29 cellular contexts compared by ENCODE assay signal in genomic region chr3:50557106-50557505, GRCh38. TPM values are rescaled to one million over a fixed set of nuclear protein-coding genes. Genes with fewer than 3 reads are reported as not detected.
A peak's percentile ranks its signal among the peaks of the same experiment; 100 is the strongest.
DNase-seq lines count a peak whose midpoint lies in the region; ATAC-seq, FAIRE-seq and TF ChIP-seq lines count a peak whose summit lies in the region.
"Had no signal": no experiment of that assay in that cellular context is flagged by ENCODE, and none has a peak within 500 bp of the region (broad histone marks: within the 10 kb centered on the region; RNA-seq: fewer than 3 reads in every experiment).

No MANE protein-coding gene starts in this region.

- H3K9ac ChIP-seq in HepG2 (ENCODE audit: insufficient read depth, low read depth, low read length): no peak overlapping the region; the same call in 1 of the 2 replicates
- H3K9ac ChIP-seq in neuronal stem cell (ENCODE audit: low read depth, low read length, poor library complexity): no peak overlapping the region
- H3K9ac ChIP-seq: BLaER1 had no signal

- no peak for TF ChIP-seq EP300 in HepG2 (IDR thresholded peaks at IDR 0.05; ENCODE audit: low read depth in 2 of 2, low read length in 2 of 2)
- TF ChIP-seq EP300 in HepG2 (CRISPR knock-in tag; IDR thresholded peaks at IDR 0.05; ENCODE audit: borderline replicate concordance): no peak

- CTCF ChIA-PET in HepG2 (lab: Yijun Ruan, JAX; ENCODE audit: low intra/inter-chr PET ratio, low total read pairs) (no interaction called here), WTC11 (lab: Charles Lee) (interaction anchor here (0.6 to 3.3 kb wide), 7 partner anchors 9 to 208 kb away, joined by 3 to 12 read pairs (median 5); partner anchors contain the start of genes C3orf18, CISH and HEMK1)

- H2BK5ac ChIP-seq in neuronal stem cell (ENCODE audit: low read length): no peak overlapping the region

- no peak overlapping the region for H2AFZ ChIP-seq in HepG2 (ENCODE audit: low read length)
- no peak overlapping the region for H2AFZ ChIP-seq in neuronal stem cell (ENCODE audit: low read length)

- H3K27me3 ChIP-seq in HepG2 (ENCODE audit: control insufficient read depth in 1 of 2, insufficient read depth in 2 of 2, low read length in 2 of 2) (peaks cover 1 to 40% of the 10 kb centered on the region in 2 experiments; a peak in 4 of 5 replicates), right lobe of liver (no peaks in the 10 kb centered on the region), neuronal stem cell (ENCODE audit: control insufficient read depth in 3 of 3, insufficient read depth in 3 of 3, low read depth in 1 of 3, low read length in 3 of 3) (peaks cover 0 to 65% (median 0%) of the 10 kb centered on the region in 3 experiments)
- H3K27me3 ChIP-seq: BE2C, BLaER1 had no signal

- no peaks in the 10 kb centered on the region for H3K36me3 ChIP-seq in HepG2 (replicated peaks in 1 of 2; ENCODE audit: control insufficient read depth in 1 of 2, insufficient read depth in 2 of 2, low read length in 2 of 2)
- H3K36me3 ChIP-seq in right lobe of liver: no peaks in the 10 kb centered on the region
- H3K36me3 ChIP-seq in neuronal stem cell (replicated peaks in 1 of 2; ENCODE audit: control insufficient read depth in 2 of 2, insufficient read depth in 2 of 2, low read length in 2 of 2): no peaks in the 10 kb centered on the region
- H3K36me3 ChIP-seq: BE2C, BLaER1 had no signal

- no peak for FAIRE-seq in HepG2 (lab: Jason Lieb, UNC)
- FAIRE-seq: A204.1, GM12878, GM12892, GM18507 had no signal

- no TSS peak for BruUV-seq in HepG2 (replicated peaks; lab: Mats Ljungman, UMichigan)

- no peak overlapping the region for H3K4ac ChIP-seq in neuronal stem cell (ENCODE audit: low read length)

- H3K18ac ChIP-seq in neuronal stem cell (ENCODE audit: low read length): no peak overlapping the region

- H3K4me3 Mint-ChIP-seq in WTC11: no peak overlapping the region
- H3K4me3 Mint-ChIP-seq: CD14-positive monocyte; CD4-positive, alpha-beta memory T cell; CD4-positive, CD25-positive, alpha-beta regulatory T cell; CD8-positive, alpha-beta memory T cell had no signal

- POLR2A ChIA-PET in HepG2 (lab: Yijun Ruan, JAX) (interaction anchor here (0.7 to 1.2 kb wide), 4 partner anchors 12 to 220 kb away, joined by 3 to 5 read pairs (median 4); partner anchors contain the start of genes CISH, CYB561D2, HEMK1 and NPRL2), WTC11 (lab: Charles Lee) (no interaction called here)

- H4K91ac ChIP-seq in neuronal stem cell (ENCODE audit: low read depth, low read length, poor library complexity): no peak overlapping the region

- H3K4me2 ChIP-seq in HepG2 (ENCODE audit: low read depth, low read length) (peak overlapping the region; percentile 6; the same call in 1 of the 2 replicates), neuronal stem cell (ENCODE audit: insufficient read depth, low read length, poor library complexity, severe bottlenecking) (no peak overlapping the region)
- H3K4me2 ChIP-seq: BLaER1 had no signal

- no peak for TF ChIP-seq POLR2A in HepG2 (IDR thresholded peaks at IDR 0.05; ENCODE audit: insufficient read depth in 1 of 2, low read depth in 2 of 2, low read length in 2 of 2)
- no peak for TF ChIP-seq POLR2A in right lobe of liver (IDR thresholded peaks at IDR 0.05)

- TF ChIP-seq CTCF in HepG2 (CRISPR knock-in tag; IDR thresholded peaks at IDR 0.05) (no peak), right lobe of liver (IDR thresholded peaks at IDR 0.05) (no peak), WTC11 (IDR thresholded peaks at IDR 0.05) (no peak), GM20000 (IDR thresholded peaks at IDR 0.05; ENCODE audit: extremely low read depth, missing control alignments) (no peak)

- H3K4me3 ChIP-seq in HepG2 (replicated peaks in 1 of 3; ENCODE audit: insufficient read depth in 1 of 3, low read depth in 2 of 3, low read length in 3 of 3) (no peak overlapping the region), right lobe of liver (no peak overlapping the region), neuronal stem cell (ENCODE audit: low read length in 2 of 2) (no peak overlapping the region)
- H3K4me3 ChIP-seq: BLaER1, GM12878 had no signal

- H3K27ac Mint-ChIP-seq in WTC11: no peak overlapping the region
- H3K27ac Mint-ChIP-seq: CD4-positive, CD25-positive, alpha-beta regulatory T cell; CD8-positive, alpha-beta memory T cell had no signal

- peaks cover 16% of the 10 kb centered on the region for H3K4me1 ChIP-seq in HepG2 (ENCODE audit: insufficient read depth, low read length)
- no peaks in the 10 kb centered on the region for H3K4me1 ChIP-seq in right lobe of liver
- H3K4me1 ChIP-seq in neuronal stem cell (ENCODE audit: control insufficient read depth in 2 of 2, insufficient read depth in 1 of 2, low read depth in 1 of 2, low read length in 2 of 2): no peaks in the 10 kb centered on the region
- H3K4me1 ChIP-seq: BE2C, BLaER1 had no signal

- no peak for TF ChIP-seq RAD21 in HepG2 (CRISPR knock-in tag; IDR thresholded peaks at IDR 0.05)

- in situ Hi-C loops in HepG2 (cut with HindIII; ENCODE audit: extremely low pct_ligation_motif_present, low pct_unique_long_range_greater_than_20kb): no loop called here

- H3K4me1 Mint-ChIP-seq in WTC11: no peaks in the 10 kb centered on the region
- H3K4me1 Mint-ChIP-seq: CD14-positive monocyte; CD4-positive, alpha-beta memory T cell; CD4-positive, CD25-positive, alpha-beta regulatory T cell; CD8-positive, alpha-beta memory T cell had no signal

- no peaks in the 10 kb centered on the region for H3K79me1 ChIP-seq in neuronal stem cell (ENCODE audit: low read depth, low read length)

- H4K20me1 ChIP-seq in HepG2 (ENCODE audit: insufficient read depth, low read length): no peaks in the 10 kb centered on the region
- H4K20me1 ChIP-seq: BLaER1 had no signal

- no peaks in the 10 kb centered on the region for H3K79me2 ChIP-seq in HepG2 (ENCODE audit: insufficient read depth, low read length)

- H3K9me3 ChIP-seq in HepG2 (ENCODE audit: low read length) (no peaks in the 10 kb centered on the region), right lobe of liver (no peaks in the 10 kb centered on the region), neuronal stem cell (replicated peaks in 1 of 2; ENCODE audit: control insufficient read depth in 2 of 2, insufficient read depth in 1 of 2, low read depth in 1 of 2, low read length in 2 of 2) (no peaks in the 10 kb centered on the region)
- H3K9me3 ChIP-seq: BE2C, BLaER1 had no signal

- no peak overlapping the region for H3K23ac ChIP-seq in neuronal stem cell (ENCODE audit: low read depth, low read length, poor library complexity)

- peak overlapping the region; percentile 25 for H2AK5ac ChIP-seq in neuronal stem cell (ENCODE audit: low read depth, low read length)

- intact Hi-C loops in HepG2 (cut with micrococcal nuclease; ENCODE audit: unreplicated experiment): no loop called here
- intact Hi-C loops in right lobe of liver (cut with DNase I): loop anchor here in 1 of 2 donors (10.0 kb wide), 1 partner anchor 212 kb away; the partner anchor contains the start of genes RASSF1 and ZMYND10

- H2BK12ac ChIP-seq in neuronal stem cell (ENCODE audit: low read length): no peak overlapping the region

- no peak overlapping the region for H4K8ac ChIP-seq in neuronal stem cell (ENCODE audit: low read depth, low read length)

- DNase-seq in HepG2 (ENCODE audit: low spot score) (no peak), right lobe of liver (no peak), WTC11 (ENCODE audit: low spot score) (no peak), neuronal stem cell (ENCODE audit: low spot score) (no peak), mucosa of gallbladder (ENCODE audit: low spot score) (no peak), GM20000 (ENCODE audit: low spot score) (no peak)
- DNase-seq in stimulated activated naive CD4-positive, alpha-beta T cell (lab: John Stamatoyannopoulos, UW): no peak
- DNase-seq: 8988T; ACHN; BE2C; C1 segment of cervical spinal cord; CD4-positive, alpha-beta memory T cell; CD4-positive, CD25-positive, alpha-beta regulatory T cell; CD8-positive, alpha-beta memory T cell; COR-L47; DMS 273 treated with DMSO at 0.1 percent for 48 hours; DMS153; DMS53; DMS79; DND-41; EL; GDM1 had no signal

- no peaks in the 10 kb centered on the region for H3K9me3 Mint-ChIP-seq in WTC11
- H3K9me3 Mint-ChIP-seq: CD14-positive monocyte; CD4-positive, alpha-beta memory T cell; CD4-positive, CD25-positive, alpha-beta regulatory T cell; CD8-positive, alpha-beta memory T cell had no signal

- no peak overlapping the region for H2BK120ac ChIP-seq in neuronal stem cell (ENCODE audit: low read depth, low read length)

- H2BK15ac ChIP-seq in neuronal stem cell (ENCODE audit: low read length): no peak overlapping the region

- peaks cover 9% of the 10 kb centered on the region for H3K27me3 Mint-ChIP-seq in WTC11 (ENCODE audit: low read depth)
- H3K27me3 Mint-ChIP-seq: CD4-positive, alpha-beta memory T cell; CD4-positive, CD25-positive, alpha-beta regulatory T cell; CD8-positive, alpha-beta memory T cell had no signal

- peak; percentile 41 for ATAC-seq in HepG2
- no peak for ATAC-seq in right lobe of liver
- ATAC-seq in WTC11: no peak
- ATAC-seq: GM12878 had no signal

- H3K36me3 Mint-ChIP-seq in WTC11: no peaks in the 10 kb centered on the region

- H3K14ac ChIP-seq in neuronal stem cell (ENCODE audit: low read length): no peak overlapping the region

- H3K27ac ChIP-seq in HepG2 (ENCODE audit: extremely low read length, insufficient read depth, low read length) (no peak overlapping the region), right lobe of liver (no peak overlapping the region), neuronal stem cell (replicated peaks; ENCODE audit: low read length) (no peak overlapping the region)
- H3K27ac ChIP-seq: BLaER1 had no signal

- 5% methylated on average over 7 of the region's 8 CpGs for WGBS in HepG2 (ENCODE audit: low lambda C conversion rate)
- 37% methylated on average over 5 of the region's 8 CpGs for WGBS in right lobe of liver (ENCODE audit: insufficient coverage, low coverage, low lambda C conversion rate, missing lambda C conversion rate)
- WGBS in neuronal stem cell (ENCODE audit: extremely low coverage in 2 of 2, insufficient read length in 2 of 2, insufficient replicate concordance in 1 of 2), 2 donors: no CpG with 5 or more reads among the region's 8 CpGs

RNA-seq across cellular contexts. Expression of gene C3orf18, which starts 10.4 kb away (rescaled TPM):
- total RNA-seq in HepG2 (2016; rRNA removed; fragmentation: Illumina TruSeq; extraction: Trizol) (1.2 and 1.6 TPM in 2 replicates), right lobe of liver (1 to 10 TPM; 2.0 to 7.8 (median 2.8) TPM), WTC11 (2021) (11.5 to 14.0 TPM (median 12.1 TPM) in 3 replicates), mucosa of gallbladder (12.3 TPM)
- total RNA-seq in HepG2 (2016; cell fraction: cytosol; rRNA removed; fragmentation: Illumina TruSeq; extraction: Trizol; ENCODE audit: low read depth): 1.2 and 1.5 TPM in 2 replicates
- 0.88 and 1.5 TPM in 2 replicates for total RNA-seq in HepG2 (2016; cell fraction: insoluble cytoplasmic fraction; rRNA removed; fragmentation: Illumina TruSeq; extraction: Trizol)
- 2.2 and 3.1 TPM in 2 replicates for total RNA-seq in HepG2 (2016; cell fraction: membrane; rRNA removed; fragmentation: Illumina TruSeq; extraction: Trizol)
- 0.97 and 1.1 TPM in 2 replicates for total RNA-seq in HepG2 (2016; cell fraction: nucleus; rRNA removed; fragmentation: Illumina TruSeq; extraction: Trizol)
- 4.6 and 4.8 TPM in 2 replicates for polyA plus RNA-seq in HepG2 (2011; rRNA removed)
- 3.8 and 4.2 TPM in 2 replicates for polyA plus RNA-seq in HepG2 (2011; cell fraction: cytosol; rRNA removed)
- polyA plus RNA-seq in HepG2 (2011; cell fraction: nucleus; rRNA removed): 8.1 and 8.7 TPM in 2 replicates
- 1.7 and 1.8 TPM in 2 replicates for polyA plus RNA-seq in HepG2 (2012)
- 1.5 and 1.8 TPM in 2 replicates for polyA plus RNA-seq in HepG2 (2016; cell fraction: cytosol; fragmentation: Illumina TruSeq; extraction: Trizol; ENCODE audit: low read depth)
- 0.85 and 1.2 TPM in 2 replicates for polyA plus RNA-seq in HepG2 (2016; cell fraction: insoluble cytoplasmic fraction; fragmentation: Illumina TruSeq; extraction: Trizol; ENCODE audit: low read depth)
- 2.3 and 2.4 TPM in 2 replicates for polyA plus RNA-seq in HepG2 (2016; cell fraction: membrane; fragmentation: Illumina TruSeq; extraction: Trizol; ENCODE audit: low read depth)
- 1.6 and 2.3 TPM in 2 replicates for polyA plus RNA-seq in HepG2 (2016; cell fraction: nucleus; fragmentation: Illumina TruSeq; extraction: Trizol; ENCODE audit: insufficient read depth, low read depth)
- polyA minus RNA-seq in HepG2 (2011; rRNA and poly(A)+ RNA removed; ENCODE audit: low replicate concordance): 6.2 and 6.4 TPM in 2 replicates
- polyA minus RNA-seq in HepG2 (2011; cell fraction: cytosol; rRNA and poly(A)+ RNA removed): 1.5 and 2.3 TPM in 2 replicates
- 1.8 and 3.5 TPM in 2 replicates for polyA minus RNA-seq in HepG2 (2011; cell fraction: nucleus; rRNA and poly(A)+ RNA removed)
- polyA plus RNA-seq in neuronal stem cell (2013, experiment 1 of 2): 9.9 TPM
- 9.3 TPM for polyA plus RNA-seq in neuronal stem cell (2013, experiment 2 of 2)

RNA-seq across cellular contexts. Expression of gene HEMK1, which starts 12.2 kb away (rescaled TPM):
- total RNA-seq in HepG2 (2016; rRNA removed; fragmentation: Illumina TruSeq; extraction: Trizol): 6.3 and 9.8 TPM in 2 replicates
- total RNA-seq in HepG2 (2016; cell fraction: cytosol; rRNA removed; fragmentation: Illumina TruSeq; extraction: Trizol; ENCODE audit: low read depth): 3.3 and 3.8 TPM in 2 replicates
- 4.7 and 8.7 TPM in 2 replicates for total RNA-seq in HepG2 (2016; cell fraction: insoluble cytoplasmic fraction; rRNA removed; fragmentation: Illumina TruSeq; extraction: Trizol)
- 6.7 and 7.4 TPM in 2 replicates for total RNA-seq in HepG2 (2016; cell fraction: membrane; rRNA removed; fragmentation: Illumina TruSeq; extraction: Trizol)
- total RNA-seq in HepG2 (2016; cell fraction: nucleus; rRNA removed; fragmentation: Illumina TruSeq; extraction: Trizol): 10.1 and 13.3 TPM in 2 replicates
- polyA plus RNA-seq in HepG2 (2011; rRNA removed): 12.6 and 16.2 TPM in 2 replicates
- 6.7 and 8.8 TPM in 2 replicates for polyA plus RNA-seq in HepG2 (2011; cell fraction: cytosol; rRNA removed)
- polyA plus RNA-seq in HepG2 (2011; cell fraction: nucleus; rRNA removed): 54.5 and 63.4 TPM in 2 replicates
- 7.1 and 8.2 TPM in 2 replicates for polyA plus RNA-seq in HepG2 (2012)
- 4.2 and 5.6 TPM in 2 replicates for polyA plus RNA-seq in HepG2 (2016; cell fraction: cytosol; fragmentation: Illumina TruSeq; extraction: Trizol; ENCODE audit: low read depth)
- 3.7 and 6.3 TPM in 2 replicates for polyA plus RNA-seq in HepG2 (2016; cell fraction: insoluble cytoplasmic fraction; fragmentation: Illumina TruSeq; extraction: Trizol; ENCODE audit: low read depth)
- 4.9 TPM in 2 replicates for polyA plus RNA-seq in HepG2 (2016; cell fraction: membrane; fragmentation: Illumina TruSeq; extraction: Trizol; ENCODE audit: low read depth)
- polyA plus RNA-seq in HepG2 (2016; cell fraction: nucleus; fragmentation: Illumina TruSeq; extraction: Trizol; ENCODE audit: insufficient read depth, low read depth): 20.5 and 21.1 TPM in 2 replicates
- polyA minus RNA-seq in HepG2 (2011; rRNA and poly(A)+ RNA removed; ENCODE audit: low replicate concordance): 15.2 and 19.7 TPM in 2 replicates
- 2.2 and 4.5 TPM in 2 replicates for polyA minus RNA-seq in HepG2 (2011; cell fraction: cytosol; rRNA and poly(A)+ RNA removed)
- 25.0 and 25.6 TPM in 2 replicates for polyA minus RNA-seq in HepG2 (2011; cell fraction: nucleus; rRNA and poly(A)+ RNA removed)
- 10 to 100 TPM; 10.5 to 19.4 (median 14.0) TPM for total RNA-seq in right lobe of liver
- 15.2 to 20.9 TPM (median 15.8 TPM) in 3 replicates for total RNA-seq in WTC11 (2021)
- 15.5 TPM for polyA plus RNA-seq in neuronal stem cell (2013, experiment 1 of 2)
- polyA plus RNA-seq in neuronal stem cell (2013, experiment 2 of 2): 15.1 TPM
- total RNA-seq in mucosa of gallbladder: 29.3 TPM

RNA-seq across cellular contexts. Expression of gene CACNA2D2, which starts 53.7 kb away (rescaled TPM):
- not detected in 2 replicates for total RNA-seq in HepG2 (2016; rRNA removed; fragmentation: Illumina TruSeq; extraction: Trizol)
- not detected in 2 replicates for total RNA-seq in HepG2 (2016; cell fraction: cytosol; rRNA removed; fragmentation: Illumina TruSeq; extraction: Trizol; ENCODE audit: low read depth)
- total RNA-seq in HepG2 (2016; cell fraction: insoluble cytoplasmic fraction; rRNA removed; fragmentation: Illumina TruSeq; extraction: Trizol): not detected in 2 replicates
- total RNA-seq in HepG2 (2016; cell fraction: membrane; rRNA removed; fragmentation: Illumina TruSeq; extraction: Trizol): not detected in 2 replicates
- total RNA-seq in HepG2 (2016; cell fraction: nucleus; rRNA removed; fragmentation: Illumina TruSeq; extraction: Trizol): not detected in 2 replicates
- polyA plus RNA-seq in HepG2 (2011; rRNA removed): not detected in 2 replicates
- polyA plus RNA-seq in HepG2 (2011; cell fraction: cytosol; rRNA removed): 0.01 TPM in 1 of 2 replicates, not detected in the other
- 0.05 TPM in 1 of 2 replicates, not detected in the other for polyA plus RNA-seq in HepG2 (2011; cell fraction: nucleus; rRNA removed)
- polyA plus RNA-seq in HepG2 (2012): 0.07 and 0.15 TPM in 2 replicates
- not detected in 2 replicates for polyA plus RNA-seq in HepG2 (2016; cell fraction: cytosol; fragmentation: Illumina TruSeq; extraction: Trizol; ENCODE audit: low read depth)
- polyA plus RNA-seq in HepG2 (2016; cell fraction: insoluble cytoplasmic fraction; fragmentation: Illumina TruSeq; extraction: Trizol; ENCODE audit: low read depth): 0.19 TPM in 1 of 2 replicates, not detected in the other
- polyA plus RNA-seq in HepG2 (2016; cell fraction: membrane; fragmentation: Illumina TruSeq; extraction: Trizol; ENCODE audit: low read depth): not detected in 2 replicates
- polyA plus RNA-seq in HepG2 (2016; cell fraction: nucleus; fragmentation: Illumina TruSeq; extraction: Trizol; ENCODE audit: insufficient read depth, low read depth): not detected in 2 replicates
- 0.02 TPM in 1 of 2 replicates, not detected in the other for polyA minus RNA-seq in HepG2 (2011; rRNA and poly(A)+ RNA removed; ENCODE audit: low replicate concordance)
- polyA minus RNA-seq in HepG2 (2011; cell fraction: cytosol; rRNA and poly(A)+ RNA removed): not detected in 2 replicates
- polyA minus RNA-seq in HepG2 (2011; cell fraction: nucleus; rRNA and poly(A)+ RNA removed): not detected in 2 replicates
- total RNA-seq in right lobe of liver: under 1 TPM in 5 of 6 experiments, not detected in 1; 0.06 to 0.39 (median 0.26) TPM
- 22.0 to 23.4 TPM (median 22.3 TPM) in 3 replicates for total RNA-seq in WTC11 (2021)
- polyA plus RNA-seq in neuronal stem cell (2013, experiment 1 of 2): 12.5 TPM
- 12.2 TPM for polyA plus RNA-seq in neuronal stem cell (2013, experiment 2 of 2)
- total RNA-seq in mucosa of gallbladder: 1.8 TPM
- total RNA-seq: Daoy had no signal

RNA-seq across cellular contexts. Expression of gene CISH, which starts 54.5 kb away (rescaled TPM):
- 0.73 and 0.91 TPM in 2 replicates for total RNA-seq in HepG2 (2016; rRNA removed; fragmentation: Illumina TruSeq; extraction: Trizol)
- 0.20 and 0.44 TPM in 2 replicates for total RNA-seq in HepG2 (2016; cell fraction: cytosol; rRNA removed; fragmentation: Illumina TruSeq; extraction: Trizol; ENCODE audit: low read depth)
- total RNA-seq in HepG2 (2016; cell fraction: insoluble cytoplasmic fraction; rRNA removed; fragmentation: Illumina TruSeq; extraction: Trizol): 0.82 and 1.2 TPM in 2 replicates
- total RNA-seq in HepG2 (2016; cell fraction: membrane; rRNA removed; fragmentation: Illumina TruSeq; extraction: Trizol): 1.2 and 1.4 TPM in 2 replicates
- total RNA-seq in HepG2 (2016; cell fraction: nucleus; rRNA removed; fragmentation: Illumina TruSeq; extraction: Trizol): 0.81 and 0.85 TPM in 2 replicates
- polyA plus RNA-seq in HepG2 (2011; rRNA removed): 1.5 and 2.8 TPM in 2 replicates
- polyA plus RNA-seq in HepG2 (2011; cell fraction: cytosol; rRNA removed): 1.5 and 1.7 TPM in 2 replicates
- polyA plus RNA-seq in HepG2 (2011; cell fraction: nucleus; rRNA removed): 4.4 and 7.4 TPM in 2 replicates
- polyA plus RNA-seq in HepG2 (2012): 2.1 and 2.9 TPM in 2 replicates
- polyA plus RNA-seq in HepG2 (2016; cell fraction: cytosol; fragmentation: Illumina TruSeq; extraction: Trizol; ENCODE audit: low read depth): 0.21 and 0.27 TPM in 2 replicates
- polyA plus RNA-seq in HepG2 (2016; cell fraction: insoluble cytoplasmic fraction; fragmentation: Illumina TruSeq; extraction: Trizol; ENCODE audit: low read depth): 1.9 and 2.2 TPM in 2 replicates
- polyA plus RNA-seq in HepG2 (2016; cell fraction: membrane; fragmentation: Illumina TruSeq; extraction: Trizol; ENCODE audit: low read depth): 0.84 and 1.0 TPM in 2 replicates
- 1.9 and 3.2 TPM in 2 replicates for polyA plus RNA-seq in HepG2 (2016; cell fraction: nucleus; fragmentation: Illumina TruSeq; extraction: Trizol; ENCODE audit: insufficient read depth, low read depth)
- 1.9 and 6.3 TPM in 2 replicates for polyA minus RNA-seq in HepG2 (2011; rRNA and poly(A)+ RNA removed; ENCODE audit: low replicate concordance)
- 1.6 and 2.8 TPM in 2 replicates for polyA minus RNA-seq in HepG2 (2011; cell fraction: cytosol; rRNA and poly(A)+ RNA removed)
- 2.6 and 4.6 TPM in 2 replicates for polyA minus RNA-seq in HepG2 (2011; cell fraction: nucleus; rRNA and poly(A)+ RNA removed)
- 10 to 100 TPM in 4 of 6 experiments, 1 to 10 TPM in 2; 5.3 to 28.1 (median 17.8) TPM for total RNA-seq in right lobe of liver
- total RNA-seq in WTC11 (2021): 1.8 to 2.4 TPM (median 1.9 TPM) in 3 replicates
- 2.1 TPM for polyA plus RNA-seq in neuronal stem cell (2013, experiment 1 of 2)
- polyA plus RNA-seq in neuronal stem cell (2013, experiment 2 of 2): 2.1 TPM
- total RNA-seq in mucosa of gallbladder: 6.2 TPM

RNA-seq across cellular contexts. Expression of gene MAPKAPK3, which starts 59.8 kb away (rescaled TPM):
- total RNA-seq in HepG2 (2016; rRNA removed; fragmentation: Illumina TruSeq; extraction: Trizol) (41.2 and 48.5 TPM in 2 replicates), right lobe of liver (10 to 100 TPM; 16.6 to 21.4 (median 18.6) TPM), WTC11 (2021) (52.7 to 60.2 TPM (median 54.4 TPM) in 3 replicates), mucosa of gallbladder (27.4 TPM)
- total RNA-seq in HepG2 (2016; cell fraction: cytosol; rRNA removed; fragmentation: Illumina TruSeq; extraction: Trizol; ENCODE audit: low read depth): 18.9 and 21.3 TPM in 2 replicates
- total RNA-seq in HepG2 (2016; cell fraction: insoluble cytoplasmic fraction; rRNA removed; fragmentation: Illumina TruSeq; extraction: Trizol): 40.5 and 43.9 TPM in 2 replicates
- total RNA-seq in HepG2 (2016; cell fraction: membrane; rRNA removed; fragmentation: Illumina TruSeq; extraction: Trizol): 51.7 and 60.5 TPM in 2 replicates
- total RNA-seq in HepG2 (2016; cell fraction: nucleus; rRNA removed; fragmentation: Illumina TruSeq; extraction: Trizol): 21.2 and 24.7 TPM in 2 replicates
- polyA plus RNA-seq in HepG2 (2011; rRNA removed): 39.9 and 46.2 TPM in 2 replicates
- 40.2 and 41.3 TPM in 2 replicates for polyA plus RNA-seq in HepG2 (2011; cell fraction: cytosol; rRNA removed)
- polyA plus RNA-seq in HepG2 (2011; cell fraction: nucleus; rRNA removed): 23.0 and 28.1 TPM in 2 replicates
- 21.8 and 22.2 TPM in 2 replicates for polyA plus RNA-seq in HepG2 (2012)
- 23.5 and 31.3 TPM in 2 replicates for polyA plus RNA-seq in HepG2 (2016; cell fraction: cytosol; fragmentation: Illumina TruSeq; extraction: Trizol; ENCODE audit: low read depth)
- 53.8 and 56.3 TPM in 2 replicates for polyA plus RNA-seq in HepG2 (2016; cell fraction: insoluble cytoplasmic fraction; fragmentation: Illumina TruSeq; extraction: Trizol; ENCODE audit: low read depth)
- polyA plus RNA-seq in HepG2 (2016; cell fraction: membrane; fragmentation: Illumina TruSeq; extraction: Trizol; ENCODE audit: low read depth): 50.2 and 54.3 TPM in 2 replicates
- 31.0 and 31.6 TPM in 2 replicates for polyA plus RNA-seq in HepG2 (2016; cell fraction: nucleus; fragmentation: Illumina TruSeq; extraction: Trizol; ENCODE audit: insufficient read depth, low read depth)
- polyA minus RNA-seq in HepG2 (2011; rRNA and poly(A)+ RNA removed; ENCODE audit: low replicate concordance): 48.5 and 89.7 TPM in 2 replicates
- polyA minus RNA-seq in HepG2 (2011; cell fraction: cytosol; rRNA and poly(A)+ RNA removed): 15.7 and 16.5 TPM in 2 replicates
- 13.4 and 16.9 TPM in 2 replicates for polyA minus RNA-seq in HepG2 (2011; cell fraction: nucleus; rRNA and poly(A)+ RNA removed)
- polyA plus RNA-seq in neuronal stem cell (2013, experiment 1 of 2): 90.3 TPM
- polyA plus RNA-seq in neuronal stem cell (2013, experiment 2 of 2): 89.0 TPM

Comparison
In these comparisons a context has a peak if more than half of its experiments do, and no peak if none do; other contexts are left out.
1. Of the 50 proteins assayed by ChIP-seq in both HepG2 and WTC11: peak only in HepG2: ESRRA, MAX and NR2C2; only in WTC11: GABPB1; in both: none; in neither: 45; mixed calls (peak in some experiments, not most) for 1.